8 cellular contexts compared by ENCODE assay signal in genomic region chr1:229557214-229557850, GRCh38. TPM values are rescaled to one million over a fixed set of nuclear protein-coding genes. Genes with fewer than 3 reads are reported as not detected.
DNase-seq lines count a peak whose midpoint lies in the region; ATAC-seq and TF ChIP-seq lines count a peak whose summit lies in the region.

No MANE protein-coding gene starts in this region.

- peaks cover 42% of the 10 kb centered on the region for H3K79me2 ChIP-seq in HCT116 (ENCODE audit: insufficient read depth, low read length)

- no peak for TF ChIP-seq EP300 in suprapubic skin (IDR thresholded peaks at IDR 0.05)

- H3K27ac Mint-ChIP-seq in CD4-positive, alpha-beta T cell = peak overlapping the region; percentile 92
- H3K27ac Mint-ChIP-seq in activated naive CD8-positive, alpha-beta T cell = peak overlapping the region; percentile 83

- H3K36me3 Mint-ChIP-seq in CD4-positive, alpha-beta T cell (ENCODE audit: low read depth) = peaks cover 14% of the 10 kb centered on the region
- H3K36me3 Mint-ChIP-seq in activated naive CD8-positive, alpha-beta T cell = no peaks in the 10 kb centered on the region

- H3K9ac ChIP-seq in HCT116 (ENCODE audit: low read length) = peak overlapping the region; percentile 79

- peak overlapping the region; percentile 93 for H3K4me2 ChIP-seq in HCT116 (ENCODE audit: low read length)

- no peak for TF ChIP-seq POLR2A in HCT116 (IDR thresholded peaks at IDR 0.05; ENCODE audit: borderline replicate concordance, extremely low read depth, insufficient read depth, insufficient read length)
- no peak for TF ChIP-seq POLR2A in suprapubic skin (IDR thresholded peaks at IDR 0.05)

- H3K36me3 ChIP-seq in HCT116 (ENCODE audit: control insufficient read depth in 1 of 2, insufficient read depth in 2 of 2, low read length in 2 of 2) (no peaks in the 10 kb centered on the region), suprapubic skin (no peaks in the 10 kb centered on the region)

- no peak overlapping the region for H2AFZ ChIP-seq in HCT116 (ENCODE audit: low read depth, low read length, poor library complexity, severe bottlenecking)

- H3K9me2 ChIP-seq in HCT116 (ENCODE audit: insufficient read depth) = no peaks in the 10 kb centered on the region

- TF ChIP-seq RAD21 in HCT116 (IDR thresholded peaks at IDR 0.05; ENCODE audit: low read depth) = no peak

- BruUV-seq in HCT116 (replicated peaks; lab: Mats Ljungman, UMichigan) = TSS peak; percentile 56

- peak overlapping the region; percentile 93 for H3K4me3 Mint-ChIP-seq in CD4-positive, alpha-beta T cell
- peak overlapping the region; percentile 91 for H3K4me3 Mint-ChIP-seq in activated naive CD8-positive, alpha-beta T cell

- peaks cover 56% of the 10 kb centered on the region for H3K4me1 Mint-ChIP-seq in CD4-positive, alpha-beta T cell (ENCODE audit: low read depth)
- peaks cover 39% of the 10 kb centered on the region for H3K4me1 Mint-ChIP-seq in activated naive CD8-positive, alpha-beta T cell (ENCODE audit: low read depth)

- H4K20me1 ChIP-seq in HCT116 (ENCODE audit: insufficient read depth) = no peaks in the 10 kb centered on the region

- H3K4me1 ChIP-seq in HCT116 (ENCODE audit: control insufficient read depth in 1 of 2, insufficient read depth in 2 of 2, low read length in 2 of 2) = peaks cover 10 to 24% of the 10 kb centered on the region in 2 experiments
- peaks cover 34% of the 10 kb centered on the region for H3K4me1 ChIP-seq in suprapubic skin

- intact Hi-C loops in CD4-positive, alpha-beta T cell (cut with DNase I, micrococcal nuclease) = loop anchor here (5.0 kb wide), 3 partner anchors 50 to 210 kb away; partner anchors contain the start of genes NUP133 (in 2 of the 2), TAF5L (in 1 of the 2) and URB2 (in 1 of the 2)
- intact Hi-C loops in HCT116 (cut with micrococcal nuclease) (loop anchor here (5.0 kb wide), 1 partner anchor 755 kb away; no protein-coding TSS in a partner anchor), head of caudate nucleus (cut with DNase I) (no loop called here)

- POLR2A ChIA-PET in CD4-positive, alpha-beta T cell (lab: Charles Lee) = interaction anchor here (0.9 to 3.4 kb wide), 8 partner anchors 10 to 214 kb away, joined by 3 to 85 read pairs (median 6); partner anchors contain the start of genes CCSAP, NUP133, TAF5L and URB2
- POLR2A ChIA-PET in HCT116 (lab: Charles Lee) = no interaction called here

- no peak for DNase-seq in CD4-positive, alpha-beta T cell
- no peak for DNase-seq in HCT116 (ENCODE audit: low read depth, low spot score)
- DNase-seq in iris pigment epithelial cell (ENCODE audit: low read depth) = peak; percentile 40
- no peak for DNase-seq in suprapubic skin (ENCODE audit: low spot score in 2 of 2)
- DNase-seq in head of caudate nucleus = no peak
- DNase-seq in NK-92 (lab: John Stamatoyannopoulos, UW; ENCODE audit: unreplicated experiment) = no peak
- no peak for DNase-seq in amniotic stem cell (lab: John Stamatoyannopoulos, UW)

- RAD21 ChIA-PET in HCT116 (lab: Charles Lee; ENCODE audit: low non-redundant PET in 1 of 2, low total read pairs in 2 of 2, uncharacterized antibody in 2 of 2, unreplicated experiment in 2 of 2) = no interaction called here

- H3K9me3 Mint-ChIP-seq in CD4-positive, alpha-beta T cell = no peaks in the 10 kb centered on the region
- no peaks in the 10 kb centered on the region for H3K9me3 Mint-ChIP-seq in activated naive CD8-positive, alpha-beta T cell (ENCODE audit: low read depth)

- 32% methylated on average over 5 of the region's 5 CpGs for WGBS in suprapubic skin

- CTCF ChIA-PET in CD4-positive, alpha-beta T cell (lab: Charles Lee) = interaction anchor here (0.6 kb wide), 1 partner anchor 75 kb away, joined by 6 read pairs; no protein-coding TSS in a partner anchor
- CTCF ChIA-PET in HCT116 (lab: Charles Lee) = no interaction called here

- H3K4me3 ChIP-seq in HCT116 (replicated peaks in 1 of 2; ENCODE audit: low read depth in 1 of 2, low read length in 2 of 2) = peak overlapping the region; percentile 61 to 84
- peak overlapping the region; percentile 97 for H3K4me3 ChIP-seq in suprapubic skin

- no peak overlapping the region for H3K27ac ChIP-seq in CD4-positive, alpha-beta T cell (ENCODE audit: low read depth, low read length)
- H3K27ac ChIP-seq in HCT116 (ENCODE audit: low read depth, low read length) = no peak overlapping the region
- H3K27ac ChIP-seq in suprapubic skin = peak overlapping the region; percentile 90

- H3K27me3 Mint-ChIP-seq in CD4-positive, alpha-beta T cell = no peaks in the 10 kb centered on the region
- H3K27me3 Mint-ChIP-seq in activated naive CD8-positive, alpha-beta T cell = no peaks in the 10 kb centered on the region

- no peaks in the 10 kb centered on the region for H3K9me3 ChIP-seq in CD4-positive, alpha-beta T cell (ENCODE audit: control insufficient read depth, low read length)
- no peaks in the 10 kb centered on the region for H3K9me3 ChIP-seq in HCT116 (ENCODE audit: control insufficient read depth in 1 of 2, insufficient read depth in 1 of 2, low read depth in 1 of 2, low read length in 2 of 2)
- no peaks in the 10 kb centered on the region for H3K9me3 ChIP-seq in suprapubic skin

- TF ChIP-seq CTCF in CD4-positive, alpha-beta T cell (IDR thresholded peaks at IDR 0.05) = no peak
- no peak for TF ChIP-seq CTCF in HCT116 (IDR thresholded peaks at IDR 0.05 in 2 of 3, conservative IDR thresholded peaks at IDR 0.05 in 1 of 3; ENCODE audit: borderline replicate concordance in 1 of 3, insufficient read depth in 1 of 3, low read depth in 2 of 3, low read length in 2 of 3)
- no peak for TF ChIP-seq CTCF in suprapubic skin (IDR thresholded peaks at IDR 0.05)

- H3K27me3 ChIP-seq in CD4-positive, alpha-beta T cell (ENCODE audit: control insufficient read depth, insufficient read depth, low read length) = no peaks in the 10 kb centered on the region
- H3K27me3 ChIP-seq in HCT116 (ENCODE audit: insufficient read depth, low read length) (no peaks in the 10 kb centered on the region), suprapubic skin (no peaks in the 10 kb centered on the region)

- peak; percentile 22 for ATAC-seq in CD4-positive, alpha-beta T cell (ENCODE audit: poor library complexity)
- ATAC-seq in HCT116 = no peak

TF ChIP-seq in HCT116, 20 proteins besides CTCF, POLR2A, EP300 and RAD21 (continues in another document):
- TF ChIP-seq CEBPB (IDR thresholded peaks at IDR 0.05; ENCODE audit: low read depth) (no peak), JUND (IDR thresholded peaks at IDR 0.05) (no peak), ZBTB33 (IDR thresholded peaks at IDR 0.05; ENCODE audit: extremely low read depth, insufficient replicate concordance, low read length) (no peak), SP1 (IDR thresholded peaks at IDR 0.05; ENCODE audit: low read depth) (no peak), ZFX (IDR thresholded peaks at IDR 0.05) (no peak), ZNF274 (IDR thresholded peaks at IDR 0.05; ENCODE audit: low read depth, low read length) (no peak), YY1 (IDR thresholded peaks at IDR 0.05; ENCODE audit: extremely low read depth, insufficient replicate concordance, low read depth, low read length) (no peak), EZH2 (IDR thresholded peaks at IDR 0.05) (no peak), MAX (IDR thresholded peaks at IDR 0.05) (no peak), ELF1 (IDR thresholded peaks at IDR 0.05; ENCODE audit: borderline replicate concordance, low read depth) (no peak), TCF7L2 (IDR thresholded peaks at IDR 0.05; ENCODE audit: borderline replicate concordance, extremely low read depth, insufficient read depth, insufficient read length) (no peak), SRF (IDR thresholded peaks at IDR 0.05; ENCODE audit: low read depth) (no peak), SIN3A (IDR thresholded peaks at IDR 0.05; ENCODE audit: low read depth) (no peak), FOSL1 (IDR thresholded peaks at IDR 0.05; ENCODE audit: low read depth) (no peak), EGR1 (IDR thresholded peaks at IDR 0.05; ENCODE audit: low read depth) (no peak), EZH2phosphoT487 (IDR thresholded peaks at IDR 0.05; ENCODE audit: borderline replicate concordance) (no peak)
- TF ChIP-seq, protein P1, sequence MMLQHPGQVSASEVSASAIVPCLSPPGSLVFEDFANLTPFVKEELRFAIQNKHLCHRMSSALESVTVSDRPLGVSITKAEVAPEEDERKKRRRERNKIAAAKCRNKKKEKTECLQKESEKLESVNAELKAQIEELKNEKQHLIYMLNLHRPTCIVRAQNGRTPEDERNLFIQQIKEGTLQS (IDR thresholded peaks at IDR 0.05) = no peak

RNA-seq across cellular contexts. Expression of gene ABCB10, which starts 1.2 kb away (rescaled TPM):
- 10 to 100 TPM in 1 of 2 experiments, 1 to 10 TPM in 1; 9.8 to 11.0 TPM for total RNA-seq in CD4-positive, alpha-beta T cell
- total RNA-seq in HCT116 (2021; ENCODE audit: unreplicated experiment) = 20.3 TPM
- 5.1 and 5.9 TPM in 2 replicates for polyA plus RNA-seq in HCT116 (2012)
- total RNA-seq in suprapubic skin = 10 to 100 TPM; 10.5 to 15.2 (median 13.0) TPM

RNA-seq across cellular contexts. Expression of gene NUP133, which starts 49.2 kb away (rescaled TPM):
- total RNA-seq in CD4-positive, alpha-beta T cell = 10 to 100 TPM; 42.0 to 45.3 TPM
- total RNA-seq in HCT116 (2021; ENCODE audit: unreplicated experiment) (52.5 TPM), suprapubic skin (10 to 100 TPM; 26.6 to 58.1 (median 38.8) TPM)
- 10.2 and 14.6 TPM in 2 replicates for polyA plus RNA-seq in HCT116 (2012)
